23 cellular contexts compared by ENCODE assay signal in genomic region chr2:43009448-43009847, GRCh38.
"Had no signal": no experiment of that assay in that cellular context is flagged by ENCODE, and none has a peak within 500 bp of the region (broad histone marks: within the 10 kb centered on the region; RNA-seq: fewer than 3 reads in every experiment).

No MANE protein-coding gene starts in this region.

- H3K4me3 Mint-ChIP-seq: activated CD4-positive, alpha-beta memory T cell treated with anti-CD3 and anti-CD28 coated beads for 36 hours; activated CD4-positive, alpha-beta T cell treated with anti-CD3 and anti-CD28 coated beads for 36 hours; activated naive CD4-positive, alpha-beta T cell treated with anti-CD3 and anti-CD28 coated beads, Interleukin-2, amount 10 ng/mL, durations not matched to agents 7 days and 5 days; memory B cell; naive thymus-derived CD4-positive, alpha-beta T cell; neural progenitor cell; stimulated activated memory B cell treated with anti-CD40 and anti-IgM and Interleukin-4, amounts not matched to agents 10 μg/mL and 1 μg/mL and 100 μg/mL, for 72 hours; T-helper 17 cell had no signal

- H3K4me2 ChIP-seq: neural progenitor cell, smooth muscle cell had no signal

- H3K36me3 ChIP-seq: ascending aorta, breast epithelium, esophagus squamous epithelium, neural progenitor cell, thoracic aorta, upper lobe of right lung, WERI-Rb-1 had no signal

- H2AFZ ChIP-seq: neural progenitor cell had no signal

- H3K36me3 Mint-ChIP-seq: activated naive CD4-positive, alpha-beta T cell treated with anti-CD3 and anti-CD28 coated beads, Interleukin-2, amount 10 ng/mL, durations not matched to agents 7 days and 5 days; stimulated activated memory B cell treated with anti-CD40 and anti-IgM and Interleukin-4, amounts not matched to agents 10 μg/mL and 1 μg/mL and 100 μg/mL, for 72 hours had no signal

- H3K9me3 ChIP-seq: ascending aorta, breast epithelium, esophagus squamous epithelium, psoas muscle, thoracic aorta, upper lobe of right lung had no signal

- H3K4me3 ChIP-seq: ascending aorta, breast epithelium, esophagus squamous epithelium, neural progenitor cell, psoas muscle, smooth muscle cell, thoracic aorta, upper lobe of right lung had no signal

- H3K4me1 ChIP-seq: ascending aorta, upper lobe of right lung had no signal

- H3K4me1 Mint-ChIP-seq: activated naive CD4-positive, alpha-beta T cell treated with anti-CD3 and anti-CD28 coated beads, Interleukin-2, amount 10 ng/mL, durations not matched to agents 7 days and 5 days; stimulated activated memory B cell treated with anti-CD40 and anti-IgM and Interleukin-4, amounts not matched to agents 10 μg/mL and 1 μg/mL and 100 μg/mL, for 72 hours had no signal

- H3K27ac ChIP-seq: ascending aorta, neural progenitor cell, psoas muscle, thoracic aorta, upper lobe of right lung, WERI-Rb-1 had no signal

- H3K27ac Mint-ChIP-seq: activated CD4-positive, alpha-beta memory T cell treated with anti-CD3 and anti-CD28 coated beads for 36 hours; activated CD4-positive, alpha-beta T cell treated with anti-CD3 and anti-CD28 coated beads for 36 hours; activated naive CD4-positive, alpha-beta T cell treated with anti-CD3 and anti-CD28 coated beads, Interleukin-2, amount 10 ng/mL, durations not matched to agents 7 days and 5 days; activated T-helper 2 cell treated with anti-CD3 and anti-CD28 coated beads, Interferon-gamma antibody, Interleukin-2, Interleukin-4, amounts not matched to agents 10 μg/mL and 5 μg/mL and 100 μg/mL, durations not matched to agents 14 hours and 24 hours and 36 hours; memory B cell; naive thymus-derived CD4-positive, alpha-beta T cell; neural progenitor cell; stimulated activated memory B cell treated with anti-CD40 and anti-IgM and Interleukin-4, amounts not matched to agents 10 μg/mL and 1 μg/mL and 100 μg/mL, for 72 hours; T-helper 17 cell had no signal

- H3K9ac ChIP-seq: neural progenitor cell had no signal

- H3K27me3 Mint-ChIP-seq: activated CD4-positive, alpha-beta T cell treated with anti-CD3 and anti-CD28 coated beads for 36 hours had no signal

- H3K27me3 ChIP-seq: ascending aorta, breast epithelium, esophagus squamous epithelium, neural progenitor cell, upper lobe of right lung had no signal

- ATAC-seq: activated CD4-positive, alpha-beta T cell treated with anti-CD3 and anti-CD28 coated beads for 36 hours; naive thymus-derived CD4-positive, alpha-beta T cell; psoas muscle; right cardiac atrium; stimulated activated memory B cell treated with anti-CD40 and anti-IgM and Interleukin-4, amounts not matched to agents 10 μg/mL and 1 μg/mL and 100 μg/mL, for 72 hours; T-helper 17 cell; upper lobe of right lung had no signal

- H3K9me3 Mint-ChIP-seq: activated naive CD4-positive, alpha-beta T cell treated with anti-CD3 and anti-CD28 coated beads, Interleukin-2, amount 10 ng/mL, durations not matched to agents 7 days and 5 days had no signal

- DNase-seq: activated CD4-positive, alpha-beta memory T cell treated with anti-CD3 and anti-CD28 coated beads for 36 hours; activated CD4-positive, alpha-beta T cell treated with anti-CD3 and anti-CD28 coated beads for 36 hours; activated naive CD4-positive, alpha-beta T cell treated with anti-CD3 and anti-CD28 coated beads, Interleukin-2, amount 10 ng/mL, durations not matched to agents 7 days and 5 days; activated T-cell treated with anti-CD3 and anti-CD28 coated beads, Interleukin-2, amount 50 U/mL, for 1 hour; cerebellar nuclear complex; dermis blood vessel endothelial cell; effector memory CD4-positive, alpha-beta T cell; esophagus squamous epithelium; naive thymus-derived CD4-positive, alpha-beta T cell; psoas muscle; right cardiac atrium; stimulated activated CD4-positive, alpha-beta T cell treated with anti-CD3 and anti-CD28 coated beads, Interleukin-4, amount 100 ng/mL, for 24 hours; T-helper 17 cell; upper lobe of right lung; WERI-Rb-1 had no signal
